In the genomic region with DNA sequence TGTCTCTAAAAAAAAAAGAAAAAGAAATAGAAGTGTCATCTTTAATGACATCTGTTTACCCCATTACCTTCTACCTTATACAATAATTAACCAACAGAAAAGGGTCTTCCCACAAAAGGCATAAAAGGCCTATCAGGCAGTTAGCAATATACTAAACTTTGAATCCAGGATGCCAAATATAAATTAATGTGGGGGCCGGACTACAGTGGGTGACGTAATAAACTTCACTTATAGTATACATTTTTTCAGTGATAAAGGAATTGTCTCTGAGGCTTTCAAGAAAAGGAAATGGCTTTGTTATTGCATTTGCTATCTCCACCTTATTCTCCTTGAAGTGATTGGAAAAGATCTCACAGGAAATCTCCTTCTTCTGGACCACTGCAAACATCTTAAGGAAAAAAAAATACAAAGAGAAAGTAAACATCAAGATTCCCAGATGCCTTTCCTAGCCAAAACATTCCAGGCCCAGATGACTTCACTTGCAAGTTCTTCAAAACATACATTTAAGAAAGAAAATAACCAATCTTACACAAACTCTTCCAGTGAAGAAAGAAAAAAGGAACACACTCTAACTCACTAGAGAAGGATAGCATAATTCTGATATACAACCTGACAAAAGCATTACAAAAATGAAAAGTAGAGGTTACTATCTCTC, we compare ENCODE assay signal across 18 cellular contexts.
A peak's percentile ranks its signal among the peaks of the same experiment; 100 is the strongest.
DNase-seq lines count a peak whose midpoint lies in the region; ATAC-seq and TF ChIP-seq lines count a peak whose summit lies in the region.
"Had no signal": no experiment of that assay in that cellular context is flagged by ENCODE, and none has a peak within 500 bp of the region (broad histone marks: within the 10 kb centered on the region; RNA-seq: fewer than 3 reads in every experiment).

No MANE protein-coding gene starts in this region.

- H3K4me3 ChIP-seq in GM12864 (ENCODE audit: low read depth, low read length) (peak overlapping the region; percentile 37; the same call in 1 of the 2 replicates), right lobe of liver (no peak overlapping the region)
- H3K4me3 ChIP-seq: testis, uterus had no signal

- TF ChIP-seq CTCF in GM12864 (IDR thresholded peaks at IDR 0.05; ENCODE audit: low read depth, low read length, missing control alignments) (no peak), activated B cell treated with CpG ODN at 0.5 μM for 24 hours (IDR thresholded peaks at IDR 0.05) (no peak), endothelial cell (IDR thresholded peaks at IDR 0.05; ENCODE audit: unreplicated experiment) (no peak), mesothelial cell of epicardium (IDR thresholded peaks at IDR 0.05; ENCODE audit: unreplicated experiment) (no peak), right lobe of liver (IDR thresholded peaks at IDR 0.05) (no peak)

- DNase-seq in GM12864 (ENCODE audit: low read depth), result no peak
- no peak for DNase-seq in activated B cell treated with CpG ODN at 0.5 μM for 24 hours
- DNase-seq in endothelial cell (ENCODE audit: low spot score), result no peak
- no peak for DNase-seq in mesothelial cell of epicardium (ENCODE audit: low spot score in 2 of 2, unreplicated experiment in 2 of 2)
- DNase-seq in right lobe of liver, result no peak
- DNase-seq: activated CD4-positive, alpha-beta T cell treated with anti-CD3 and anti-CD28 coated beads, Interleukin-2, amount 50 U/mL, for 1 hour; activated CD8-positive, alpha-beta memory T cell treated with anti-CD3 and anti-CD28 coated beads, Interleukin-2, amount 50 U/mL, for 48 hours; CD4-positive, alpha-beta memory T cell; DMS 273 treated with DMSO at 0.1 percent for 48 hours; NCI-H2081 treated with DMSO at 0.1 percent for 48 hours; nucleus accumbens; small intestine; stimulated activated naive CD4-positive, alpha-beta T cell; T-helper 17 cell; testis; uterus had no signal

- TF ChIP-seq POLR2A in right lobe of liver (IDR thresholded peaks at IDR 0.05), result no peak

- peaks cover 78% of the 10 kb centered on the region for H3K4me1 Mint-ChIP-seq in activated B cell treated with CpG ODN at 0.5 μM for 24 hours
- H3K4me1 Mint-ChIP-seq in endothelial cell (ENCODE audit: unreplicated experiment), result peaks cover 19% of the 10 kb centered on the region
- H3K4me1 Mint-ChIP-seq in mesothelial cell of epicardium, result no peaks in the 10 kb centered on the region

- H3K4me1 ChIP-seq in right lobe of liver, result no peaks in the 10 kb centered on the region
- H3K4me1 ChIP-seq: testis, uterus had no signal

- 91% methylated on average over 2 of the region's 2 CpGs for WGBS in right lobe of liver (ENCODE audit: insufficient coverage, low coverage, low lambda C conversion rate, missing lambda C conversion rate)

- no peaks in the 10 kb centered on the region for H3K9me3 ChIP-seq in right lobe of liver
- H3K9me3 ChIP-seq: testis, uterus had no signal

- H3K27ac Mint-ChIP-seq in activated B cell treated with CpG ODN at 0.5 μM for 24 hours (peak overlapping the region; percentile 59), endothelial cell (ENCODE audit: unreplicated experiment) (peak overlapping the region; percentile 53), mesothelial cell of epicardium (peak overlapping the region; percentile 5)
- H3K27ac Mint-ChIP-seq: CD4-positive, alpha-beta memory T cell; T-helper 17 cell had no signal

- H3K27me3 ChIP-seq in right lobe of liver, result no peaks in the 10 kb centered on the region
- H3K27me3 ChIP-seq: testis, uterus had no signal

- POLR2A ChIA-PET in activated B cell treated with CpG ODN at 0.5 μM for 24 hours (lab: Charles Lee), result interaction anchor here (0.6 to 4.3 kb wide), 6 partner anchors 8 to 519 kb away, joined by 3 to 63 read pairs (median 7); no protein-coding TSS in a partner anchor

- no peaks in the 10 kb centered on the region for H3K36me3 ChIP-seq in right lobe of liver
- H3K36me3 ChIP-seq: uterus had no signal

- peaks cover 5% of the 10 kb centered on the region for H3K9me3 Mint-ChIP-seq in activated B cell treated with CpG ODN at 0.5 μM for 24 hours
- no peaks in the 10 kb centered on the region for H3K9me3 Mint-ChIP-seq in endothelial cell (ENCODE audit: unreplicated experiment)
- H3K9me3 Mint-ChIP-seq in mesothelial cell of epicardium, result peaks cover 10% of the 10 kb centered on the region

- intact Hi-C loops in activated B cell treated with CpG ODN at 0.5 μM for 24 hours (cut with micrococcal nuclease) (no loop called here), right lobe of liver (cut with DNase I) (no loop called here)

- H3K36me3 Mint-ChIP-seq in activated B cell treated with CpG ODN at 0.5 μM for 24 hours (ENCODE audit: low read depth) (peaks cover 17% of the 10 kb centered on the region), endothelial cell (ENCODE audit: low read depth, unreplicated experiment) (no peaks in the 10 kb centered on the region), mesothelial cell of epicardium (no peaks in the 10 kb centered on the region)

- H3K27me3 Mint-ChIP-seq in activated B cell treated with CpG ODN at 0.5 μM for 24 hours, result no peaks in the 10 kb centered on the region
- H3K27me3 Mint-ChIP-seq in endothelial cell (ENCODE audit: unreplicated experiment), result no peaks in the 10 kb centered on the region
- H3K27me3 Mint-ChIP-seq in mesothelial cell of epicardium (ENCODE audit: low read depth), result peaks cover 1% of the 10 kb centered on the region
- H3K27me3 Mint-ChIP-seq: CD4-positive, alpha-beta memory T cell; T-helper 17 cell had no signal

- CTCF ChIA-PET in activated B cell treated with CpG ODN at 0.5 μM for 24 hours (lab: Charles Lee), result no interaction called here

- H3K4me3 Mint-ChIP-seq in activated B cell treated with CpG ODN at 0.5 μM for 24 hours, result peak overlapping the region; percentile 25
- no peak overlapping the region for H3K4me3 Mint-ChIP-seq in endothelial cell (ENCODE audit: unreplicated experiment)
- H3K4me3 Mint-ChIP-seq in mesothelial cell of epicardium, result no peak overlapping the region
- H3K4me3 Mint-ChIP-seq: CD4-positive, alpha-beta memory T cell; T-helper 17 cell had no signal

- no peak for ATAC-seq in activated B cell treated with CpG ODN at 0.5 μM for 24 hours (ENCODE audit: low read depth)
- no peak for ATAC-seq in HG03135 (IDR thresholded peaks at IDR 0.05; ENCODE audit: unreplicated experiment)
- no peak for ATAC-seq in GM21737 (IDR thresholded peaks at IDR 0.05; ENCODE audit: unreplicated experiment)
- no peak for ATAC-seq in right lobe of liver
- ATAC-seq: T-helper 17 cell had no signal

- no peak overlapping the region for H3K27ac ChIP-seq in right lobe of liver
- H3K27ac ChIP-seq: testis, uterus had no signal

Comparison
In these comparisons a context has a peak if more than half of its experiments do, and no peak if none do; other contexts are left out.
1. H3K27ac Mint-ChIP-seq: peak in every context shown above with its lines; median percentile 59 in activated B cell treated with CpG ODN at 0.5 μM for 24 hours; 53 in endothelial cell; 5 in mesothelial cell of epicardium.